ENCODE assay signal across 7 cellular contexts in the genomic region with DNA sequence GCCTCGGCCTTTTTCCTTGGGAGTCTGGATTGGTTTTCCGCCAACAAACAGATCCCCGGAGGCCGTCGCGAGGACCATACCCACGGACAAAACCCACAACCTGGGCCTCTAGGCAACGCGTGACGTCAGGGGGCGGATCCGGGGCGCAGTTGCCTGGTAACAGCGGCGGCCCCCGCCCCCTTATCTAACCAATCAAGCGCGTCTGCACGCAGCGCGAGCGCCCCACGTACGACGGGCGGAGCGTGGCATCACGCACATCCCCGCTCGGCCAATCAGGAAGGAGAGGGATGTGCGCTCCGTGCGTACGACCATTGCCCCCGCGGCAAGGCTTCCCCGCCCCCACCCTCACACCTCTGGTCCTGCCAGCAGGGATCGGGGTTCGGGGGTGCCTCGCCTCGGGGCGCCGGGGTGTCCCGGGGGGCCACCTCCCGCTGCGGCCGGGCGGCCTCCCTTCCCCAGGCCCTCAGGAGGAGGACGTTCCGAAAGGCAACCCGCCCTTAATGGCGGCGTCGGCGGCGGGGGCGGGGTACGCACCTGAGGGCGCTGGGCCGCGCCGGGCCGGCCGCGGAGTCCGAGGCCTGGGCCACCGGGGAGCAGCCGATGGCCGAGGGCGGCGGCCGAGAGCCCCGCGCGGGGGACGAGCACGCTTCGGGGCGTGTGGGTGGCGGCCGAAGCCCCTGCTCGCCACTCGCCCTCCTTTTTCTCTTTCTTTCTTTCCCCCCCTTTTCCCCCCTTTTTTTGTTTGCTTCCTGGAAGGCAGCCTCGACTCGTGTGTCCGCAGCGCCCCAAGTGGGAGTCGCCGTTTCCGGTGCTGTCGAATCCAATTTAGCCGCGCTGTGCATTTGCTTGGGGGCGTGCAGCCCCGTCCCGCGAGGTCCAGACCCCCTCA. TPM values are rescaled to one million over a fixed set of nuclear protein-coding genes. Genes with fewer than 3 reads are reported as not detected.
DNase-seq lines count a peak whose midpoint lies in the region; ATAC-seq, FAIRE-seq and TF ChIP-seq lines count a peak whose summit lies in the region.
"Not testable (repeated sequence)": the region's sequence is repeated elsewhere in the genome, so short reads cannot be mapped to it uniquely, and the experiment has no call there.

A gene (minus strand): TSS at position 773 of the 889 bp plus-strand sequence. CDS start 15,227 bp downstream, outside the sequence.

- in situ Hi-C loops in K562 (cut with MboI): loop anchor here (25.0 kb wide), 1 partner anchor 139 kb away; no protein-coding TSS in a partner anchor

- not testable (repeated sequence) for H3K27me3 Mint-ChIP-seq in T-cell

- H2AFZ ChIP-seq in K562 (ENCODE audit: low read depth, low read length): peak within 1 kb of the TSS; percentile 55; the same call in 1 of the 2 replicates
- H2AFZ ChIP-seq in parathyroid adenoma: not testable (repeated sequence)

- peak in 1 of 2 experiments; percentile 8; a peak in 1 of 4 replicates for TF ChIP-seq RAD21 in K562 (CRISPR knock-in tag; conservative IDR thresholded peaks at IDR 0.05 in 1 of 2, IDR thresholded peaks at IDR 0.05 in 1 of 2)

- H3K4me1 Mint-ChIP-seq in T-cell: not testable (repeated sequence)

- POLR2A ChIA-PET in T-cell (lab: Charles Lee); K562 (lab: Yijun Ruan, JAX): not testable (repeated sequence)

- H3K27ac ChIP-seq in K562 (ENCODE audit: extremely low read depth, low read depth, low read length) (peak within 1 kb of the TSS; percentile 80; the same call in 2 of the 3 replicates), parathyroid adenoma (peak within 1 kb of the TSS; percentile 76)
- H3K27ac ChIP-seq in iPS-20b (ENCODE audit: low read length): not testable (repeated sequence)

- not testable (repeated sequence) for H3K36me3 Mint-ChIP-seq in T-cell

- CTCF ChIA-PET in T-cell (lab: Charles Lee); K562 (lab: Yijun Ruan, JAX; ENCODE audit: low intra/inter-chr PET ratio): not testable (repeated sequence)

- H3K9me1 ChIP-seq in K562 (ENCODE audit: control insufficient read depth, insufficient read depth, low read length): not testable (repeated sequence)

- FAIRE-seq in K562 (lab: Jason Lieb, UNC): not testable (repeated sequence)

- H4K20me1 ChIP-seq in K562 (replicated peaks; ENCODE audit: control insufficient read depth, insufficient read depth, low read length): not testable (repeated sequence)

- peak within 1 kb of the TSS; percentile 44 to 78 (median 70) for H3K4me3 Mint-ChIP-seq in T-cell

- DNase-seq in T-cell: peak in 15 of 34 experiments; percentile 6 to 86 (median 68)
- DNase-seq in K562 (ENCODE audit: extremely low read depth in 1 of 4, low spot score in 3 of 4): not testable (repeated sequence)

- H3K9ac ChIP-seq in K562 (ENCODE audit: insufficient read depth in 1 of 2, low read depth in 2 of 2, low read length in 2 of 2): peak within 1 kb of the TSS; percentile 54 to 85; a peak in 3 of 4 replicates
- not testable (repeated sequence) for H3K9ac ChIP-seq in iPS-20b (ENCODE audit: low read depth, low read length); parathyroid adenoma

- WGBS in K562 (ENCODE audit: insufficient coverage, low coverage, missing lambda C conversion rate): 2% methylated on average over 9 of the region's 97 CpGs

- ATAC-seq in GM18517 (IDR thresholded peaks at IDR 0.05; ENCODE audit: unreplicated experiment) (peak; percentile 82), GM21825 (IDR thresholded peaks at IDR 0.05; ENCODE audit: unreplicated experiment) (peak; percentile 87), HG03378 (IDR thresholded peaks at IDR 0.05; ENCODE audit: unreplicated experiment) (peak; percentile 79), T-cell (replicated peaks in 1 of 4) (peak; percentile 87 to 90 (median 89)), K562 (peak; percentile 96)

- H3K36me3 ChIP-seq in K562 (ENCODE audit: control insufficient read depth, insufficient read depth, low read length); iPS-20b (ENCODE audit: insufficient read depth, low read depth, low read length); parathyroid adenoma (ENCODE audit: control insufficient read depth, insufficient read depth, low read length): not testable (repeated sequence)

- H3K79me2 ChIP-seq in K562 (ENCODE audit: control insufficient read depth, insufficient read depth, low read length); parathyroid adenoma: not testable (repeated sequence)

- H3K4me3 ChIP-seq in K562 (peak within 1 kb of the TSS; percentile 43), iPS-20b (ENCODE audit: low read length) (peak within 1 kb of the TSS; percentile 45; the same call in 1 of the 2 replicates)
- not testable (repeated sequence) for H3K4me3 ChIP-seq in parathyroid adenoma (ENCODE audit: low read depth, low read length)

- TF ChIP-seq POLR2A in K562 (conservative IDR thresholded peaks at IDR 0.05): peak; percentile 66

- TF ChIP-seq CTCF in K562 (IDR thresholded peaks at IDR 0.05 in 2 of 3, conservative IDR thresholded peaks at IDR 0.05 in 1 of 3; ENCODE audit: insufficient read depth in 2 of 3, low read depth in 1 of 3, low read length in 3 of 3); parathyroid adenoma (IDR thresholded peaks at IDR 0.05): not testable (repeated sequence)

- H3K4me2 ChIP-seq in K562 (ENCODE audit: insufficient read depth, low read length): peak within 1 kb of the TSS; percentile 32; the same call in 1 of the 2 replicates
- not testable (repeated sequence) for H3K4me2 ChIP-seq in parathyroid adenoma (ENCODE audit: low read length)

- H3K9me3 Mint-ChIP-seq in T-cell: not testable (repeated sequence)

- peak within 1 kb of the TSS; percentile 72 to 79 for H3K27ac Mint-ChIP-seq in T-cell

- not testable (repeated sequence) for BruUV-seq in K562 (replicated peaks; lab: Mats Ljungman, UMichigan)

- not testable (repeated sequence) for TF ChIP-seq EP300 in K562 (IDR thresholded peaks at IDR 0.05; ENCODE audit: low read length)

- intact Hi-C loops in K562 (cut with micrococcal nuclease): not testable (repeated sequence)

- not testable (repeated sequence) for H3K9me3 ChIP-seq in K562 (replicated peaks; ENCODE audit: control insufficient read depth, insufficient read depth, low read depth, low read length); iPS-20b (ENCODE audit: insufficient read depth, low read depth, low read length); parathyroid adenoma (ENCODE audit: control insufficient read depth, low read length)

- not testable (repeated sequence) for H3K4me1 ChIP-seq in K562 (replicated peaks in 1 of 2; ENCODE audit: control insufficient read depth in 2 of 2, insufficient read depth in 2 of 2, low read length in 2 of 2); iPS-20b (ENCODE audit: insufficient read depth, low read length); parathyroid adenoma

- H3K27me3 ChIP-seq in K562 (ENCODE audit: control insufficient read depth in 2 of 2, insufficient read depth in 2 of 2, low read length in 2 of 2); iPS-20b (ENCODE audit: insufficient read depth, low read length); parathyroid adenoma (ENCODE audit: control insufficient read depth, insufficient read depth, low read length): not testable (repeated sequence)

TF ChIP-seq in K562, 482 proteins besides CTCF, POLR2A, EP300 and RAD21 (continues in another document):
- TF ChIP-seq NR4A1 (CRISPR knock-in tag; IDR thresholded peaks at IDR 0.05): 0 out of 2 replicates have a peak, but pooled peaks have one; percentile 48
- TF ChIP-seq NR4A1 (tag; IDR thresholded peaks at IDR 0.05): not testable (repeated sequence)
- TF ChIP-seq ERF (CRISPR knock-in tag; IDR thresholded peaks at IDR 0.05): peak; percentile 93; the same call in 1 of the 2 replicates
- TF ChIP-seq MAZ (CRISPR knock-in tag; conservative IDR thresholded peaks at IDR 0.05 in 1 of 2, IDR thresholded peaks at IDR 0.05 in 1 of 2): peak; percentile 59 to 97
- peak; percentile 92 for TF ChIP-seq CXXC5 (CRISPR knock-in tag; IDR thresholded peaks at IDR 0.05)
- peak; percentile 56 for TF ChIP-seq PHF20 (IDR thresholded peaks at IDR 0.05; ENCODE audit: partially characterized antibody)
- TF ChIP-seq RB1 (IDR thresholded peaks at IDR 0.05; ENCODE audit: low read depth): peak; percentile 48; the same call in 1 of the 2 replicates
- peak; percentile 54; the same call in 1 of the 2 replicates for TF ChIP-seq SIN3B (IDR thresholded peaks at IDR 0.05; ENCODE audit: low read depth)
- TF ChIP-seq YY1 (IDR thresholded peaks at IDR 0.05; ENCODE audit: borderline replicate concordance in 1 of 3, control insufficient read depth in 1 of 3, extremely low read depth in 1 of 3, insufficient read depth in 3 of 3, insufficient read length in 1 of 3, insufficient replicate concordance in 2 of 3, low read depth in 1 of 3, low read length in 2 of 3): peak in 2 of 3 experiments; percentile 47 to 53
- TF ChIP-seq NCOA6 (IDR thresholded peaks at IDR 0.05): peak; percentile 60; the same call in 1 of the 2 replicates
- peak; percentile 70 for TF ChIP-seq SMAD4 (CRISPR knock-in tag; conservative IDR thresholded peaks at IDR 0.05)

RNA-seq across cellular contexts. Expression of the gene that starts here (rescaled TPM):
- total RNA-seq in T-cell: 10 to 100 TPM; 13.5 to 37.7 (median 29.7) TPM
- 7.9 and 8.3 TPM in 2 replicates for total RNA-seq in K562 (2011; cell fraction: chromatin; rRNA removed; ENCODE audit: low replicate concordance)
- 4.0 and 4.3 TPM in 2 replicates for total RNA-seq in K562 (2011; cell fraction: nucleolus; rRNA removed)
- 7.0 and 8.1 TPM in 2 replicates for total RNA-seq in K562 (2011; cell fraction: nucleoplasm; rRNA removed)
- 4.4 and 7.4 TPM in 2 replicates for total RNA-seq in K562 (2014; rRNA removed)
- total RNA-seq in K562 (2014; rRNA removed; fragmentation: Illumina TruSeq; extraction: Trizol): 1.9 and 2.6 TPM in 2 replicates
- 1.7 and 5.8 TPM in 2 replicates for total RNA-seq in K562 (2015; rRNA removed; fragmentation: Illumina TruSeq; extraction: Trizol)
- total RNA-seq in K562 (2021): 7.5 and 7.9 TPM in 2 replicates
- 9.7 and 11.0 TPM in 2 replicates for polyA plus RNA-seq in K562 (2011; rRNA removed)
- 5.7 and 6.2 TPM in 2 replicates for polyA plus RNA-seq in K562 (2011; cell fraction: cytosol; rRNA removed)
- 3.9 and 8.2 TPM in 2 replicates for polyA plus RNA-seq in K562 (2011; cell fraction: nucleus; rRNA removed)
- 12.6 and 15.2 TPM in 2 replicates for polyA plus RNA-seq in K562 (2012)
- 3.2 and 5.2 TPM in 2 replicates for polyA plus RNA-seq in K562 (2014; fragmentation: Illumina TruSeq; extraction: Trizol)
- polyA plus RNA-seq in K562 (2014; fragmentation: Nextera tagmentation; extraction: Ambion mirVana): 1 to 10 TPM; 2.1 to 2.3 TPM
- polyA plus RNA-seq in K562 (2014; rRNA removed): 7.0 and 8.1 TPM in 2 replicates
- 1.4 and 4.0 TPM in 2 replicates for polyA minus RNA-seq in K562 (2011; rRNA and poly(A)+ RNA removed)
- polyA minus RNA-seq in K562 (2011; cell fraction: cytosol; rRNA and poly(A)+ RNA removed): 1.9 and 3.5 TPM in 2 replicates
- polyA minus RNA-seq in K562 (2011; cell fraction: nucleus; rRNA and poly(A)+ RNA removed): 1.2 and 3.2 TPM in 2 replicates
